ENCODE assay signal across 23 cellular contexts in the genomic region with DNA sequence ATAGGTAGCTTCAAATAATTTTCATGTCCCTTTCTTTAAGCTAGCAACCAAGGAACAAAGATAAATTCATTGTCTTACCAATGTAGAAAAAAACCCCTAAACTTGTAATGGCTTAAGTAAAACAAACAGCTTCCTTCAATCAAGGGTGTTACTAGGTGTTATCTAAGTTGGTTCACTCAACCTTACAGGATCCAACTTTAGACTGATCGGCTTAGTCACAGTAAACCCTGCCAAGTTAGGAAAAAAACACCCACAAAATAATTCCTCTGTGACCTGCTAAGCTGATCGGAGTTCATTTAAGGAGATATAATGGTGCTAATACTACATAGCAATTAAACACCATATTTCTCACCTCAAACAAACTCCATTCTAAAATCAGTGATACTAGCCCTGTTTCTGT.
"Had no signal": no experiment of that assay in that cellular context is flagged by ENCODE, and none has a peak within 500 bp of the region (broad histone marks: within the 10 kb centered on the region; RNA-seq: fewer than 3 reads in every experiment).

No MANE protein-coding gene starts in this region.

- DNase-seq: activated B cell treated with CpG ODN at 0.5 μM for 24 hours; activated CD4-positive, alpha-beta T cell treated with anti-CD3 and anti-CD28 coated beads for 1 hour; activated CD4-positive, alpha-beta T cell treated with anti-CD3 and anti-CD28 coated beads, Interleukin-2, amount 10 ng/mL, durations not matched to agents 24 days and 14 days; activated CD4-positive, alpha-beta T cell treated with anti-CD3 and anti-CD28 coated beads, Interleukin-2, amount 50 U/mL, for 48 hours; activated CD8-positive, alpha-beta memory T cell treated with anti-CD3 and anti-CD28 coated beads, Interleukin-2, amount 10 ng/mL, durations not matched to agents 7 days and 5 days; activated effector memory CD4-positive, alpha-beta T cell treated with Interleukin-2 at 50 U/mL for 16 hours; activated naive CD4-positive, alpha-beta T cell; activated T-cell treated with anti-CD3 and anti-CD28 coated beads, Interleukin-2, amount 50 U/mL, for 24 hours; aorta; Karpas-422; MM.1S; NCI-H1105; NCI-H1436; NCI-H1694 treated with DMSO at 0.1 percent for 48 hours; NCI-H2029 treated with DMSO at 0.1 percent for 48 hours; NCI-H446 treated with DMSO at 0.1 percent for 48 hours; NCI-H524 treated with DMSO at 0.1 percent for 48 hours; NCI-H748 treated with DMSO at 0.1 percent for 48 hours; RPMI8226; SHP77 treated with DMSO at 0.1 percent for 48 hours; T-helper 17 cell; T-helper 9 cell had no signal

- ATAC-seq: activated CD8-positive, alpha-beta memory T cell treated with anti-CD3 and anti-CD28 coated beads, Interleukin-2, amount 10 ng/mL, durations not matched to agents 7 days and 5 days; T-helper 17 cell had no signal

- H3K4me3 ChIP-seq: cardiac muscle cell had no signal

- H3K27ac ChIP-seq: cardiac muscle cell had no signal

- H3K27me3 ChIP-seq: cardiac muscle cell had no signal
